In genomic region chr9:129008986-129009583, GRCh38 we compare ENCODE assay signal across 1 cellular context.
TF ChIP-seq lines count a peak whose summit lies in the region.

No MANE protein-coding gene starts in this region.

TF ChIP-seq in neural cell, 6 proteins besides CTCF, POLR2A, EP300 and RAD21:
- no peak for TF ChIP-seq REST (IDR thresholded peaks at IDR 0.05; ENCODE audit: borderline replicate concordance)
- peak; percentile 0 for TF ChIP-seq POLR2AphosphoS5 (IDR thresholded peaks at IDR 0.05)
TF ChIP-seq in neural cell: peak in this region for 1.
